8 cellular contexts compared by ENCODE assay signal in genomic region chr3:141486416-141486734, GRCh38. TPM values are rescaled to one million over a fixed set of nuclear protein-coding genes. Genes with fewer than 3 reads are reported as not detected.
DNase-seq lines count a peak whose midpoint lies in the region; ATAC-seq lines count a peak whose summit lies in the region.

No MANE protein-coding gene starts in this region.

- peak overlapping the region; percentile 65 for H3K4me3 Mint-ChIP-seq in activated CD4-positive, alpha-beta T cell treated with anti-CD3 and anti-CD28 coated beads, Interleukin-2, amount 10 ng/mL, durations not matched to agents 24 days and 14 days
- peak overlapping the region; percentile 81 for H3K4me3 Mint-ChIP-seq in activated T-helper 2 cell treated with anti-CD3 and anti-CD28 coated beads, Interferon-gamma antibody, Interleukin-2, Interleukin-4, amounts not matched to agents 10 μg/mL and 5 μg/mL and 100 μg/mL, durations not matched to agents 14 hours and 24 hours and 36 hours (ENCODE audit: low read depth)
- peak overlapping the region; percentile 87 to 93 (median 88) for H3K4me3 Mint-ChIP-seq in immature natural killer cell
- H3K4me3 Mint-ChIP-seq in stimulated activated naive CD8-positive, alpha-beta T cell treated with anti-CD3 and anti-CD28 coated beads, Interleukin-15, amount 100 ng/mL, for 72 hours, result peak overlapping the region; percentile 72 to 84

- H3K9me3 Mint-ChIP-seq in activated CD4-positive, alpha-beta T cell treated with anti-CD3 and anti-CD28 coated beads, Interleukin-2, amount 10 ng/mL, durations not matched to agents 24 days and 14 days, result peaks cover 4% of the 10 kb centered on the region
- no peaks in the 10 kb centered on the region for H3K9me3 Mint-ChIP-seq in activated T-helper 2 cell treated with anti-CD3 and anti-CD28 coated beads, Interferon-gamma antibody, Interleukin-2, Interleukin-4, amounts not matched to agents 10 μg/mL and 5 μg/mL and 100 μg/mL, durations not matched to agents 14 hours and 24 hours and 36 hours
- no peaks in the 10 kb centered on the region for H3K9me3 Mint-ChIP-seq in immature natural killer cell
- peaks cover 0 to 5% of the 10 kb centered on the region in 2 donors for H3K9me3 Mint-ChIP-seq in stimulated activated naive CD8-positive, alpha-beta T cell treated with anti-CD3 and anti-CD28 coated beads, Interleukin-15, amount 100 ng/mL, for 72 hours

- peaks cover 2% of the 10 kb centered on the region for H3K27me3 Mint-ChIP-seq in activated CD4-positive, alpha-beta T cell treated with anti-CD3 and anti-CD28 coated beads, Interleukin-2, amount 10 ng/mL, durations not matched to agents 24 days and 14 days
- H3K27me3 Mint-ChIP-seq in activated T-helper 2 cell treated with anti-CD3 and anti-CD28 coated beads, Interferon-gamma antibody, Interleukin-2, Interleukin-4, amounts not matched to agents 10 μg/mL and 5 μg/mL and 100 μg/mL, durations not matched to agents 14 hours and 24 hours and 36 hours (ENCODE audit: low read depth), result no peaks in the 10 kb centered on the region
- peaks cover 1 to 23% (median 10%) of the 10 kb centered on the region in 3 donors for H3K27me3 Mint-ChIP-seq in immature natural killer cell (ENCODE audit: low read depth in 3 of 3)
- no peaks in the 10 kb centered on the region for H3K27me3 Mint-ChIP-seq in stimulated activated naive CD8-positive, alpha-beta T cell treated with anti-CD3 and anti-CD28 coated beads, Interleukin-15, amount 100 ng/mL, for 72 hours

- peak overlapping the region; percentile 78 for H3K27ac Mint-ChIP-seq in activated CD4-positive, alpha-beta T cell treated with anti-CD3 and anti-CD28 coated beads, Interleukin-2, amount 10 ng/mL, durations not matched to agents 24 days and 14 days
- peak overlapping the region; percentile 85 for H3K27ac Mint-ChIP-seq in activated T-helper 2 cell treated with anti-CD3 and anti-CD28 coated beads, Interferon-gamma antibody, Interleukin-2, Interleukin-4, amounts not matched to agents 10 μg/mL and 5 μg/mL and 100 μg/mL, durations not matched to agents 14 hours and 24 hours and 36 hours
- H3K27ac Mint-ChIP-seq in immature natural killer cell, result peak overlapping the region; percentile 75 to 96 (median 91)
- H3K27ac Mint-ChIP-seq in stimulated activated naive CD8-positive, alpha-beta T cell treated with anti-CD3 and anti-CD28 coated beads, Interleukin-15, amount 100 ng/mL, for 72 hours, result peak overlapping the region; percentile 85 to 98

- peaks cover 58% of the 10 kb centered on the region for H3K4me1 Mint-ChIP-seq in activated CD4-positive, alpha-beta T cell treated with anti-CD3 and anti-CD28 coated beads, Interleukin-2, amount 10 ng/mL, durations not matched to agents 24 days and 14 days
- H3K4me1 Mint-ChIP-seq in activated T-helper 2 cell treated with anti-CD3 and anti-CD28 coated beads, Interferon-gamma antibody, Interleukin-2, Interleukin-4, amounts not matched to agents 10 μg/mL and 5 μg/mL and 100 μg/mL, durations not matched to agents 14 hours and 24 hours and 36 hours (ENCODE audit: low read depth), result peaks cover 57% of the 10 kb centered on the region
- H3K4me1 Mint-ChIP-seq in immature natural killer cell, result peaks cover 24 to 60% of the 10 kb centered on the region in 2 donors
- H3K4me1 Mint-ChIP-seq in stimulated activated naive CD8-positive, alpha-beta T cell treated with anti-CD3 and anti-CD28 coated beads, Interleukin-15, amount 100 ng/mL, for 72 hours, result peaks cover 56% of the 10 kb centered on the region

- H3K36me3 Mint-ChIP-seq in activated CD4-positive, alpha-beta T cell treated with anti-CD3 and anti-CD28 coated beads, Interleukin-2, amount 10 ng/mL, durations not matched to agents 24 days and 14 days (ENCODE audit: low read depth), result peaks cover 19% of the 10 kb centered on the region
- H3K36me3 Mint-ChIP-seq in activated T-helper 2 cell treated with anti-CD3 and anti-CD28 coated beads, Interferon-gamma antibody, Interleukin-2, Interleukin-4, amounts not matched to agents 10 μg/mL and 5 μg/mL and 100 μg/mL, durations not matched to agents 14 hours and 24 hours and 36 hours (ENCODE audit: low read depth), result peaks cover 30% of the 10 kb centered on the region
- H3K36me3 Mint-ChIP-seq in immature natural killer cell, result peaks cover 0 to 7% (median 5%) of the 10 kb centered on the region in 3 donors

- no peak for ATAC-seq in stimulated activated naive CD8-positive, alpha-beta T cell treated with anti-CD3 and anti-CD28 coated beads, Interleukin-15, amount 100 ng/mL, for 72 hours
- ATAC-seq in HG03565 (IDR thresholded peaks at IDR 0.05; ENCODE audit: unreplicated experiment), result no peak

- intact Hi-C loops in activated CD4-positive, alpha-beta T cell treated with anti-CD3 and anti-CD28 coated beads, Interleukin-2, amount 10 ng/mL, durations not matched to agents 24 days and 14 days (cut with micrococcal nuclease), result loop anchor here (1.0 to 5.0 kb wide), 4 partner anchors 44 to 391 kb away; partner anchors contain the start of gene ATP1B3
- intact Hi-C loops in activated T-helper 2 cell treated with anti-CD3 and anti-CD28 coated beads, Interferon-gamma antibody, Interleukin-2, Interleukin-4, amounts not matched to agents 10 μg/mL and 5 μg/mL and 100 μg/mL, durations not matched to agents 14 hours and 24 hours and 36 hours (cut with micrococcal nuclease), result loop anchor here (2.0 kb wide), 2 partner anchors 14 to 390 kb away; partner anchors contain the start of gene ATP1B3

- peak; percentile 67 for DNase-seq in activated CD4-positive, alpha-beta T cell treated with anti-CD3 and anti-CD28 coated beads, Interleukin-2, amount 10 ng/mL, durations not matched to agents 24 days and 14 days
- DNase-seq in activated CD4-positive, alpha-beta T cell treated with anti-CD3 and anti-CD28 coated beads for 4 hours, result no peak
- DNase-seq in activated T-helper 2 cell treated with anti-CD3 and anti-CD28 coated beads, Interferon-gamma antibody, Interleukin-2, Interleukin-4, amounts not matched to agents 10 μg/mL and 5 μg/mL and 100 μg/mL, durations not matched to agents 14 hours and 24 hours and 36 hours (ENCODE audit: low spot score), result no peak
- DNase-seq in immature natural killer cell, result no peak
- DNase-seq in stimulated activated naive CD8-positive, alpha-beta T cell treated with anti-CD3 and anti-CD28 coated beads, Interleukin-15, amount 100 ng/mL, for 72 hours, result no peak
- no peak for DNase-seq in NCI-H2081 (lab: John Stamatoyannopoulos, UW)
- DNase-seq in cerebellar cortex (ENCODE audit: low spot score), result no peak

RNA-seq across cellular contexts. Expression of gene RASA2, which starts 0.5 kb away (rescaled TPM):
- 28.0 and 30.2 TPM in 2 replicates for total RNA-seq in activated CD4-positive, alpha-beta T cell treated with anti-CD3 and anti-CD28 coated beads, Interleukin-2, amount 10 ng/mL, durations not matched to agents 24 days and 14 days
- 30.0 and 34.5 TPM in 2 replicates for total RNA-seq in activated T-helper 2 cell treated with anti-CD3 and anti-CD28 coated beads, Interferon-gamma antibody, Interleukin-2, Interleukin-4, amounts not matched to agents 10 μg/mL and 5 μg/mL and 100 μg/mL, durations not matched to agents 14 hours and 24 hours and 36 hours
- polyA plus RNA-seq in immature natural killer cell, result 10 to 100 TPM; 32.6 to 48.7 (median 45.9) TPM
